Comparison of ENCODE assay signal across 11 cellular contexts in the genomic region with DNA sequence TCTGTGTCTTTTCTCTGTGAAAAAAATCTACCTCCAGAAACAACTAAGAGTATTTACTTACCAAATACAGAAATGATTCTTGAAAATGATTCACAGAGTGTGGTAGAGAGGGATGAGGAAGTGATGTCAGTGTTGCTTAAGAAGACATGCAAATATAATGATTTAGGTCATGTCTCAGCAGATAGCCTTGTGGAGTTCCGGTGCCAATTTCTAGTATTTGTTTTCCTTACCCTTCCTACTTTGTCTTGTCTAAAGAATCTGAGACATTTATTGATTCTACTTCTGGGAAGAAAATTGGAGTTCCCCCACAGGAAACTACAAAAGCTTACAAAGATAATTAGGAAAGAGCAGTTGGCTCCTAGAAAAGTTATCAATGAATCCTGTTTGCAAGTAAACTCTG.
DNase-seq lines count a peak whose midpoint lies in the region; FAIRE-seq and TF ChIP-seq lines count a peak whose summit lies in the region.
"Had no signal": no experiment of that assay in that cellular context is flagged by ENCODE, and none has a peak within 500 bp of the region (broad histone marks: within the 10 kb centered on the region; RNA-seq: fewer than 3 reads in every experiment).

No MANE protein-coding gene starts in this region.

- no peaks in the 10 kb centered on the region for H3K9me3 ChIP-seq in GM23248 (ENCODE audit: low read depth)

- no peak overlapping the region for H3K9ac ChIP-seq in GM23248

- H4K20me1 ChIP-seq in GM23248 (ENCODE audit: insufficient read depth): no peaks in the 10 kb centered on the region

- in situ Hi-C loops in GM23248 (cut with MboI): no loop called here

- TF ChIP-seq CTCF in epithelial cell of proximal tubule (conservative IDR thresholded peaks at IDR 0.05; ENCODE audit: low read depth, low read length): no peak

- H3F3A ChIP-seq in GM23248 (ENCODE audit: insufficient read depth): peaks cover 32% of the 10 kb centered on the region

- no peak overlapping the region for H3K4me3 ChIP-seq in GM23248
- H3K4me3 ChIP-seq in epithelial cell of proximal tubule (ENCODE audit: low read depth, low read length): no peak overlapping the region
- H3K4me3 ChIP-seq in skin epidermis: no peak overlapping the region
- H3K4me3 ChIP-seq: K562 had no signal

- no peaks in the 10 kb centered on the region for H3K36me3 ChIP-seq in GM23248 (ENCODE audit: low read depth)

- H3K4me1 ChIP-seq in GM23248 (ENCODE audit: insufficient read depth): peaks cover 29% of the 10 kb centered on the region

- H3K9me2 ChIP-seq in GM23248 (ENCODE audit: insufficient read depth): no peaks in the 10 kb centered on the region

- no peak for FAIRE-seq in GM19239 (lab: Jason Lieb, UNC)
- FAIRE-seq: colon, K562 had no signal

- H2AFZ ChIP-seq in GM23248: peak overlapping the region; percentile 39

- DNase-seq in GM23248 (peak; percentile 87), NCI-H69 (lab: John Stamatoyannopoulos, UW) (peak; percentile 26), epithelial cell of proximal tubule (ENCODE audit: low read depth) (peak; percentile 90), posterior vena cava (ENCODE audit: low spot score) (no peak), GM19239 (ENCODE audit: insufficient read length, low spot score) (no peak), islet precursor cell (no peak)
- DNase-seq in activated effector memory CD4-positive, alpha-beta T cell treated with anti-CD3 and anti-CD28 coated beads, Interleukin-2, amount 50 U/mL, for 16 hours: no peak
- DNase-seq: stimulated activated naive CD4-positive, alpha-beta T cell treated with Interleukin-2 at 50 U/mL for 16 hours had no signal

- intact Hi-C loops in posterior vena cava (cut with DNase I): no loop called here

- H3K27ac ChIP-seq in GM23248 (peak overlapping the region; percentile 62), skin epidermis (peak overlapping the region in 12 of 21 experiments; percentile 6 to 76 (median 41))

- WGBS in GM23248 (ENCODE audit: low coverage in 1 of 2, low lambda C conversion rate in 2 of 2, missing lambda C conversion rate in 2 of 2), 2 experiments: 0 to 10% methylated on average over 1 of the region's 1 CpG

- no peaks in the 10 kb centered on the region for H3K79me2 ChIP-seq in GM23248 (ENCODE audit: insufficient read depth)

- peak overlapping the region; percentile 45 for H3K4me2 ChIP-seq in GM23248 (ENCODE audit: unreplicated experiment)

- H3K27me3 ChIP-seq in GM23248 (replicated peaks; ENCODE audit: insufficient read depth): no peaks in the 10 kb centered on the region

Comparison
In these comparisons a context has a peak if more than half of its experiments do, and no peak if none do; other contexts are left out.
1. DNase-seq: peak in GM23248 (single experiment), NCI-H69 (single experiment) and epithelial cell of proximal tubule (single experiment); none in posterior vena cava (single experiment), GM19239 (single experiment), islet precursor cell (single experiment) and activated effector memory CD4-positive, alpha-beta T cell treated with anti-CD3 and anti-CD28 coated beads, Interleukin-2, amount 50 U/mL, for 16 hours (single experiment).